In the genomic region with DNA sequence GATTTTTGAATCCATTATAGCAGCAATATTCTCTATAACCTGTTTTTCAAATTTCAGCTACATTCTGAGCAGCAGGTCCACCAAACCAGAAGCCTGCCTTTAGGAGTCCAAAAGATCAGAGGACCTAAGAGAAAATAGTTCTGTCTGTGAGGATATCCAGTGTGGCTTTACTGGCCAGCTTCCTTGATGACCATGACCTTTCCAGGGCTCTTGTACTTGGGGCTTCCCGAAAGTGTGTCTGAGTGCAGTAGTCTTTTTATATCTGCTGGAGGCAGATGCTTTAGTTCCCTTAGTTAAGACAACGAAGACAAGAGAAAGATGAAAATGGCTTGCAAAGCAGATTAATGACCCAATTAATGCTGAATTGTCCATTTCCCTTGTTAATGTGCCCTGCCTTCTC, we compare ENCODE assay signal across 17 cellular contexts.
DNase-seq lines count a peak whose midpoint lies in the region; ATAC-seq, FAIRE-seq and TF ChIP-seq lines count a peak whose summit lies in the region.
"Had no signal": no experiment of that assay in that cellular context is flagged by ENCODE, and none has a peak within 500 bp of the region (broad histone marks: within the 10 kb centered on the region; RNA-seq: fewer than 3 reads in every experiment).

No MANE protein-coding gene starts in this region.

- no peaks in the 10 kb centered on the region for H3K9me3 Mint-ChIP-seq in memory B cell
- H3K9me3 Mint-ChIP-seq: CD8-positive, alpha-beta memory T cell had no signal

- no peak for TF ChIP-seq POLR2A in GM12891 (IDR thresholded peaks at IDR 0.05; ENCODE audit: low read depth, low read length)
- no peak for TF ChIP-seq POLR2A in sigmoid colon (IDR thresholded peaks at IDR 0.05)
- no peak for TF ChIP-seq POLR2A in stomach (IDR thresholded peaks at IDR 0.05)

- TF ChIP-seq EP300 in sigmoid colon (IDR thresholded peaks at IDR 0.05) = no peak
- no peak for TF ChIP-seq EP300 in stomach (IDR thresholded peaks at IDR 0.05)

- H3K4me3 Mint-ChIP-seq in memory B cell = no peak overlapping the region
- H3K4me3 Mint-ChIP-seq: CD8-positive, alpha-beta memory T cell had no signal

- DNase-seq in Right ventricle myocardium superior (no peak), Right ventricle myocardium inferior (ENCODE audit: missing footprints) (no peak), GM12891 (ENCODE audit: insufficient read length, low spot score) (no peak), memory B cell (ENCODE audit: low spot score in 2 of 2) (no peak), sigmoid colon (no peak), stomach (no peak)
- no peak for DNase-seq in activated effector memory CD4-positive, alpha-beta T cell treated with Interleukin-2 at 50 U/mL for 16 hours
- DNase-seq: AML-193; CD8-positive, alpha-beta memory T cell; DMS53; GF-D8; GM23248 had no signal

- intact Hi-C loops in Right ventricle myocardium superior (cut with DNase I) (no loop called here), Right ventricle myocardium inferior (cut with DNase I) (no loop called here), sigmoid colon (cut with DNase I) (loop anchor here (10.0 kb wide), 1 partner anchor 195 kb away; no protein-coding TSS in a partner anchor), stomach (cut with DNase I; ENCODE audit: low total_unique reads) (no loop called here)

- H3K27me3 Mint-ChIP-seq in memory B cell = no peaks in the 10 kb centered on the region
- H3K27me3 Mint-ChIP-seq: CD8-positive, alpha-beta memory T cell had no signal

- H3K4me1 ChIP-seq in sigmoid colon (peaks cover 0 to 58% (median 35%) of the 10 kb centered on the region in 4 donors), stomach (peaks cover 0 to 31% (median 6%) of the 10 kb centered on the region in 4 donors)

- no peaks in the 10 kb centered on the region for H3K36me3 ChIP-seq in sigmoid colon
- H3K36me3 ChIP-seq in stomach = no peaks in the 10 kb centered on the region
- H3K36me3 ChIP-seq: BLaER1 had no signal

- peaks cover 15% of the 10 kb centered on the region for H3K4me1 Mint-ChIP-seq in memory B cell

- 67 to 69% methylated on average over 2 of the region's 2 CpGs for WGBS in sigmoid colon, 2 donors
- 46 to 86% (median 73%) methylated on average over 2 of the region's 2 CpGs for WGBS in stomach, 5 donors

- H3K4me3 ChIP-seq in sigmoid colon (no peak overlapping the region), stomach (no peak overlapping the region)
- H3K4me3 ChIP-seq: BLaER1, GM23248 had no signal

- peak overlapping the region in 3 of 4 donors; percentile 18 to 44 (median 35) for H3K27ac ChIP-seq in sigmoid colon
- H3K27ac ChIP-seq in stomach = no peak overlapping the region
- H3K27ac ChIP-seq: 22Rv1, BLaER1, GM23248 had no signal

- H3K27ac Mint-ChIP-seq in memory B cell = peak overlapping the region; percentile 58
- H3K27ac Mint-ChIP-seq: CD8-positive, alpha-beta memory T cell had no signal

- FAIRE-seq in GM12891 (lab: Jason Lieb, UNC) = peak; percentile 66
- FAIRE-seq: H54, HTR-8/SVneo had no signal

- ATAC-seq in Right ventricle myocardium superior (ENCODE audit: poor library complexity) = peak; percentile 34
- no peak for ATAC-seq in Right ventricle myocardium inferior
- no peak for ATAC-seq in memory B cell (ENCODE audit: low read depth)
- ATAC-seq: HCT116 had no signal

- no peaks in the 10 kb centered on the region for H3K27me3 ChIP-seq in sigmoid colon
- H3K27me3 ChIP-seq in stomach = no peaks in the 10 kb centered on the region
- H3K27me3 ChIP-seq: BLaER1 had no signal

- TF ChIP-seq CTCF in sigmoid colon (IDR thresholded peaks at IDR 0.05) (no peak), stomach (IDR thresholded peaks at IDR 0.05) (no peak)

- H3K9me3 ChIP-seq in sigmoid colon (no peaks in the 10 kb centered on the region), stomach (no peaks in the 10 kb centered on the region)
- H3K9me3 ChIP-seq: BLaER1 had no signal

- no peaks in the 10 kb centered on the region for H3K36me3 Mint-ChIP-seq in memory B cell
- H3K36me3 Mint-ChIP-seq: CD8-positive, alpha-beta memory T cell had no signal

TF ChIP-seq in GM12891, 5 proteins besides CTCF, POLR2A, EP300 and RAD21:
- TF ChIP-seq SPI1 (IDR thresholded peaks at IDR 0.05; ENCODE audit: low read depth, low read length) = no peak
- no peak for TF ChIP-seq PAX5 (IDR thresholded peaks at IDR 0.05; ENCODE audit: insufficient read depth, low read length, severe bottlenecking)
- no peak for TF ChIP-seq POU2F2 (IDR thresholded peaks at IDR 0.05; ENCODE audit: low read depth, low read length)
- no peak for TF ChIP-seq POLR2AphosphoS5 (IDR thresholded peaks at IDR 0.05; ENCODE audit: low read depth, low read length)
- no peak for TF ChIP-seq TAF1 (IDR thresholded peaks at IDR 0.05; ENCODE audit: low read depth, low read length)

Comparison
In these comparisons a context has a peak if more than half of its experiments do, and no peak if none do; other contexts are left out.
1. H3K27ac ChIP-seq: peak in sigmoid colon (3 of 4); none in stomach (0 of 5).